9 cellular contexts compared by ENCODE assay signal in the genomic region with DNA sequence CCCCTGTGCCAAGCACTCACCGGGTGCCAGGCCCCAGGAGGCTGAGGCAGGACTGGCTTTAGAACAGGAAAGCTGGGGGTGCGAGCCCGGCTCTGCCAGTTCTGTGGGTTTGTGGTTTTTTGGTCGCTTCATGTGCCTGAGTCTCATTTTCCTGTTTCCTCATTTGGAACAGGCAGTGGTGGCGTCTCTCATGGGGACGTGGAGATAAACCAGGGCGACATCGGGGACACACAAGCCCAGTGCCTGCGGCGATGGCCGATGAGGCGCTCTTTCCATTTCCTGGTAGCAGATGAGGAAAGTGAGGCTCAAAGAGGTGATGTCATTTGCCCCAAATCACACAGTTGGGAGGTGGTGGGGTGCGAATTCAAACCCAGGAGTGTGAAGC. TPM values are rescaled to one million over a fixed set of nuclear protein-coding genes. Genes with fewer than 3 reads are reported as not detected.
DNase-seq lines count a peak whose midpoint lies in the region; ATAC-seq, FAIRE-seq and TF ChIP-seq lines count a peak whose summit lies in the region.
"Had no signal": no experiment of that assay in that cellular context is flagged by ENCODE, and none has a peak within 500 bp of the region (broad histone marks: within the 10 kb centered on the region; RNA-seq: fewer than 3 reads in every experiment).

No MANE protein-coding gene starts in this region.

- no peak for FAIRE-seq in A549 (lab: Jason Lieb, UNC)

- CTCF ChIA-PET in A549 (lab: Yijun Ruan, JAX), result interaction anchor here (1.1 to 1.7 kb wide), 2 partner anchors 8 to 11 kb away, joined by 3 to 4 read pairs; no protein-coding TSS in a partner anchor

- DNase-seq in A549 (ENCODE audit: low read depth in 1 of 2, low spot score in 1 of 2), result no peak
- DNase-seq in NCI-H2029 (lab: John Stamatoyannopoulos, UW), result peak; percentile 66
- DNase-seq in activated T-cell treated with anti-CD3 and anti-CD28 coated beads for 24 hours (ENCODE audit: low read depth), result peak; percentile 40
- peak; percentile 23 for DNase-seq in naive B cell
- no peak for DNase-seq in SW 1271 (lab: John Stamatoyannopoulos, UW)
- no peak for DNase-seq in NCI-H2227 (lab: John Stamatoyannopoulos, UW; ENCODE audit: unreplicated experiment)
- no peak for DNase-seq in DMS53 (lab: John Stamatoyannopoulos, UW)
- DNase-seq: effector CD4-positive, alpha-beta T cell had no signal

- no peak overlapping the region for H3K4me2 ChIP-seq in A549

- no peaks in the 10 kb centered on the region for H3K9me3 ChIP-seq in A549

- no peaks in the 10 kb centered on the region for H3K9me3 Mint-ChIP-seq in naive B cell

- peaks cover 40% of the 10 kb centered on the region for H3K4me1 ChIP-seq in A549

- TF ChIP-seq POLR2A in A549 (IDR thresholded peaks at IDR 0.05; ENCODE audit: low read length), result no peak

- H3K36me3 Mint-ChIP-seq in naive B cell, result no peaks in the 10 kb centered on the region

- peaks cover 5 to 20% (median 14%) of the 10 kb centered on the region in 3 donors for H3K4me1 Mint-ChIP-seq in naive B cell

- peak overlapping the region in 3 of 6 donors; percentile 11 to 42 (median 19) for H3K27ac Mint-ChIP-seq in naive B cell

- no peak for TF ChIP-seq CTCF in A549 (IDR thresholded peaks at IDR 0.05)

- TF ChIP-seq RAD21 in A549 (conservative IDR thresholded peaks at IDR 0.05 in 1 of 2, IDR thresholded peaks at IDR 0.05 in 1 of 2), result no peak

- no peak for TF ChIP-seq EP300 in A549 (IDR thresholded peaks at IDR 0.05)

- ATAC-seq in A549 (no peak), naive B cell (ENCODE audit: low read depth in 2 of 2) (peak; percentile 69 to 81), GM21825 (IDR thresholded peaks at IDR 0.05; ENCODE audit: unreplicated experiment) (no peak)

- peak overlapping the region in 5 of 8 donors; percentile 10 to 63 (median 54) for H3K4me3 Mint-ChIP-seq in naive B cell

- peaks cover 11 to 23% (median 13%) of the 10 kb centered on the region in 3 donors for H3K27me3 Mint-ChIP-seq in naive B cell

- peak overlapping the region; percentile 9 to 38; a peak in 1 of 6 replicates for H3K27ac ChIP-seq in A549

- 94% methylated on average over 13 of the region's 13 CpGs for WGBS in A549 (ENCODE audit: missing lambda C conversion rate)

- POLR2A ChIA-PET in A549 (lab: Yijun Ruan, JAX), result interaction anchor here (0.6 kb wide), 1 partner anchor 137 kb away, joined by 5 read pairs; no protein-coding TSS in a partner anchor

- H3K4me3 ChIP-seq in A549, result no peak overlapping the region

TF ChIP-seq in A549, 52 proteins besides CTCF, POLR2A, EP300 and RAD21:
- TF ChIP-seq CHD4 (IDR thresholded peaks at IDR 0.05; ENCODE audit: borderline replicate concordance) (no peak), EHF (CRISPR knock-in tag; IDR thresholded peaks at IDR 0.05) (no peak), HOXA7 (CRISPR knock-in tag; IDR thresholded peaks at IDR 0.05) (no peak), KDM1A (IDR thresholded peaks at IDR 0.05; ENCODE audit: low read depth) (no peak), CHD2 (IDR thresholded peaks at IDR 0.05; ENCODE audit: low read length, partially characterized antibody) (no peak), SMC3 (IDR thresholded peaks at IDR 0.05) (no peak), HEYL (CRISPR knock-in tag; IDR thresholded peaks at IDR 0.05) (no peak)

RNA-seq across cellular contexts. Expression of a gene that starts 20.8 kb away (rescaled TPM):
- 19.4 and 21.7 TPM in 2 replicates for polyA plus RNA-seq in A549 (2011; rRNA removed)
- 10.4 and 12.1 TPM in 2 replicates for polyA plus RNA-seq in A549 (2012; cell fraction: cytosol; rRNA removed)
- polyA plus RNA-seq in A549 (2012; cell fraction: nucleus; rRNA removed), result 38.4 and 61.2 TPM in 2 replicates
- 11.1 to 15.9 TPM (median 14.2 TPM) in 3 replicates for polyA plus RNA-seq in A549 (2017; fragmentation: RNase III; extraction: RNeasy Plus Mini Kit Qiagen cat#74134 plus additional on column Dnase treatment)
- 18.3 and 22.4 TPM in 2 replicates for polyA minus RNA-seq in A549 (2011; rRNA and poly(A)+ RNA removed)
- polyA plus RNA-seq in naive B cell (ENCODE audit: low read depth in 6 of 6), result 10 to 100 TPM in 1 of 6 donors, 1 to 10 TPM in 5; 4.9 to 17.6 (median 6.4) TPM

Comparison
In these comparisons a context has a peak if more than half of its experiments do, and no peak if none do; other contexts are left out.
1. ATAC-seq: peak in naive B cell (2 of 2); none in A549 (0 of 2) and GM21825 (single experiment).
2. DNase-seq: peak in NCI-H2029 (single experiment), activated T-cell treated with anti-CD3 and anti-CD28 coated beads for 24 hours (single experiment) and naive B cell (single experiment); none in A549 (0 of 2), SW 1271 (0 of 2), NCI-H2227 (single experiment) and DMS53 (single experiment).